Comparison of ENCODE assay signal across 12 cellular contexts in genomic region chr2:65231121-65231520, GRCh38. TPM values are rescaled to one million over a fixed set of nuclear protein-coding genes. Genes with fewer than 3 reads are reported as not detected.
A peak's percentile ranks its signal among the peaks of the same experiment; 100 is the strongest.
DNase-seq lines count a peak whose midpoint lies in the region; ATAC-seq and TF ChIP-seq lines count a peak whose summit lies in the region.
"Had no signal": no experiment of that assay in that cellular context is flagged by ENCODE, and none has a peak within 500 bp of the region (broad histone marks: within the 10 kb centered on the region; RNA-seq: fewer than 3 reads in every experiment).

No MANE protein-coding gene starts in this region.

- peak overlapping the region; percentile 82 for H3K27ac Mint-ChIP-seq in CD8-positive, alpha-beta T cell
- H3K27ac Mint-ChIP-seq in naive B cell = peak overlapping the region in 2 of 6 donors; percentile 42 to 71

- POLR2A ChIA-PET in CD8-positive, alpha-beta T cell (lab: Charles Lee) = no interaction called here

- CTCF ChIA-PET in CD8-positive, alpha-beta T cell (lab: Charles Lee) = no interaction called here

- H3K27ac ChIP-seq in CD8-positive, alpha-beta T cell (ENCODE audit: low read depth, low read length) = no peak overlapping the region

- H2AFZ ChIP-seq in Loucy (ENCODE audit: low read length) = no peak overlapping the region

- no peak for TF ChIP-seq CTCF in CD8-positive, alpha-beta T cell (IDR thresholded peaks at IDR 0.05)
- TF ChIP-seq CTCF in Loucy (conservative IDR thresholded peaks at IDR 0.05; ENCODE audit: low read length) (no peak), astrocyte of the spinal cord (IDR thresholded peaks at IDR 0.05; ENCODE audit: low read depth, low read length) (no peak)

- peaks cover 83% of the 10 kb centered on the region for H4K20me1 ChIP-seq in Loucy (ENCODE audit: insufficient read depth, low read length, poor library complexity, severe bottlenecking)

- H3K4me1 Mint-ChIP-seq in CD8-positive, alpha-beta T cell (ENCODE audit: low read depth) = peaks cover 72% of the 10 kb centered on the region
- peaks cover 32 to 75% (median 33%) of the 10 kb centered on the region in 3 donors for H3K4me1 Mint-ChIP-seq in naive B cell

- H3K36me3 ChIP-seq in CD8-positive, alpha-beta T cell (ENCODE audit: insufficient read depth, low read length) = peaks cover 3% of the 10 kb centered on the region
- H3K36me3 ChIP-seq in Loucy (ENCODE audit: insufficient read depth, low read length) = no peaks in the 10 kb centered on the region

- intact Hi-C loops in CD8-positive, alpha-beta T cell (cut with DNase I, micrococcal nuclease) = loop anchor here in 1 of 2 experiments (10.0 kb wide), 1 partner anchor 1086 kb away; the partner anchor contains the start of gene PELI1

- peaks cover 5% of the 10 kb centered on the region; the same call in 1 of the 2 replicates for H3F3A ChIP-seq in Loucy (ENCODE audit: low read depth)

- H3K9me3 ChIP-seq in CD8-positive, alpha-beta T cell (ENCODE audit: low read length) = no peaks in the 10 kb centered on the region
- H3K9me3 ChIP-seq in Loucy (ENCODE audit: insufficient read depth, low read depth, low read length) = no peaks in the 10 kb centered on the region

- peaks cover 97% of the 10 kb centered on the region for H3K79me2 ChIP-seq in Loucy (ENCODE audit: insufficient read depth, low read length)

- no peaks in the 10 kb centered on the region for H3K9me3 Mint-ChIP-seq in CD8-positive, alpha-beta T cell
- H3K9me3 Mint-ChIP-seq in naive B cell = peaks cover 0 to 3% (median 0%) of the 10 kb centered on the region in 7 donors

- no peak for DNase-seq in CD8-positive, alpha-beta T cell
- peak; percentile 55 for DNase-seq in astrocyte of the spinal cord (ENCODE audit: low read depth, low spot score)
- no peak for DNase-seq in naive B cell
- DNase-seq in NCI-H146 treated with DMSO at 0.1 percent for 48 hours (lab: John Stamatoyannopoulos, UW; ENCODE audit: unreplicated experiment) = no peak
- no peak for DNase-seq in retina
- DNase-seq: activated CD8-positive, alpha-beta memory T cell treated with anti-CD3 and anti-CD28 coated beads, Interleukin-2, amount 50 U/mL, for 48 hours; NCI-H1436; SHP77; substantia nigra had no signal

- no peaks in the 10 kb centered on the region for H3K27me3 ChIP-seq in CD8-positive, alpha-beta T cell (ENCODE audit: insufficient read depth, low read length)
- peaks cover 4% of the 10 kb centered on the region for H3K27me3 ChIP-seq in Loucy (ENCODE audit: insufficient read depth, low read length, poor library complexity, severe bottlenecking)

- peak overlapping the region; percentile 50 for H3K4me3 Mint-ChIP-seq in CD8-positive, alpha-beta T cell
- H3K4me3 Mint-ChIP-seq in naive B cell = peak overlapping the region in 5 of 8 donors; percentile 16 to 65 (median 22)

- H3K9ac ChIP-seq in Loucy (ENCODE audit: low read depth, low read length, poor library complexity, severe bottlenecking) = peak overlapping the region; percentile 15

- peaks cover 50% of the 10 kb centered on the region for H3K36me3 Mint-ChIP-seq in CD8-positive, alpha-beta T cell
- peaks cover 5 to 8% of the 10 kb centered on the region in 2 donors for H3K36me3 Mint-ChIP-seq in naive B cell

- no peaks in the 10 kb centered on the region for H3K9me2 ChIP-seq in Loucy (replicated peaks; ENCODE audit: low read depth, low read length)

- ATAC-seq in CD8-positive, alpha-beta T cell = no peak
- no peak for ATAC-seq in naive B cell (ENCODE audit: low read depth in 2 of 2)
- no peak for ATAC-seq in GM19452 (IDR thresholded peaks at IDR 0.05; ENCODE audit: unreplicated experiment)
- ATAC-seq in HG02588 (IDR thresholded peaks at IDR 0.05; ENCODE audit: unreplicated experiment) = no peak

- peak overlapping the region; percentile 76 for H3K4me2 ChIP-seq in Loucy (ENCODE audit: low read depth, low read length, poor library complexity, severe bottlenecking)

- in situ Hi-C loops in astrocyte of the spinal cord (cut with HindIII; ENCODE audit: low sequenced_read_pairs) = no loop called here

- H3K4me3 ChIP-seq in CD8-positive, alpha-beta T cell (ENCODE audit: low read depth, low read length) = no peak overlapping the region
- peak overlapping the region; percentile 94 for H3K4me3 ChIP-seq in Loucy (ENCODE audit: low read length, poor library complexity, severe bottlenecking)
- no peak overlapping the region for H3K4me3 ChIP-seq in astrocyte of the spinal cord (ENCODE audit: low read depth, low read length)

- no peaks in the 10 kb centered on the region for H3K27me3 Mint-ChIP-seq in CD8-positive, alpha-beta T cell (ENCODE audit: low read depth)
- H3K27me3 Mint-ChIP-seq in naive B cell = no peaks in the 10 kb centered on the region

- peaks cover 70% of the 10 kb centered on the region for H3K4me1 ChIP-seq in CD8-positive, alpha-beta T cell (ENCODE audit: insufficient read depth, low read length)
- peaks cover 55% of the 10 kb centered on the region for H3K4me1 ChIP-seq in Loucy (ENCODE audit: insufficient read depth, low read length, poor library complexity, severe bottlenecking)

RNA-seq across cellular contexts. Expression of gene ACTR2, which starts 3.5 kb away (rescaled TPM):
- 100 to 1,000 TPM; 101 to 117 TPM for total RNA-seq in CD8-positive, alpha-beta T cell
- 100 to 1,000 TPM; 345 to 395 (median 383) TPM for polyA plus RNA-seq in naive B cell (ENCODE audit: low read depth in 6 of 6)
